Comparison of ENCODE assay signal across 11 cellular contexts in the genomic region with DNA sequence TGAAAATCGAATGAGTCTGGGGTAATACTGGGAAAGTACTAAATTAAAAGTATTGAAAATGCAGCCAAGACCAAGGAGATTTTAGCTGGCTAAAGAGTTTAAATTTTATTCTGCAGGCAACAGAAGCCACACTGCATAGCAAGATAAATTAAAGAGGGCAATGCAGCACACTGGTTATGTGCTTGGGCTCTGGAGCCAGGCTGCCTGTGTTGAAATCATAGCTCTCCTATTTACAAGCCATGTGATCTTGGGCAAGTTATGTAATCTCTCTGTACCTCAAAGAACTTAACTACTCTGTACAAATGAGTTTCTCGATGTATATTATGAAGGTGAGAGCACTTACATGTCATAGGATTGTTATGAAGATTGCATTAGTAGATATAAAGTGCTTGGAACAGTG. TPM values are rescaled to one million over a fixed set of nuclear protein-coding genes. Genes with fewer than 3 reads are reported as not detected.
A peak's percentile ranks its signal among the peaks of the same experiment; 100 is the strongest.
DNase-seq lines count a peak whose midpoint lies in the region; ATAC-seq and TF ChIP-seq lines count a peak whose summit lies in the region.
"Had no signal": no experiment of that assay in that cellular context is flagged by ENCODE, and none has a peak within 500 bp of the region (broad histone marks: within the 10 kb centered on the region; RNA-seq: fewer than 3 reads in every experiment).

No MANE protein-coding gene starts in this region.

- intact Hi-C loops in left colon (cut with DNase I, micrococcal nuclease): no loop called here

- POLR2A ChIA-PET in activated CD4-positive, alpha-beta T cell treated with anti-CD3 and anti-CD28 coated beads, Interleukin-2, amount 10 ng/mL, durations not matched to agents 7 days and 5 days (lab: Charles Lee): no interaction called here

- H3K9me3 Mint-ChIP-seq in activated CD4-positive, alpha-beta T cell treated with anti-CD3 and anti-CD28 coated beads, Interleukin-2, amount 10 ng/mL, durations not matched to agents 7 days and 5 days: no peaks in the 10 kb centered on the region
- H3K9me3 Mint-ChIP-seq: activated naive CD4-positive, alpha-beta T cell treated with anti-CD3 and anti-CD28 coated beads, Interleukin-2, amount 50 U/mL, for 24 hours had no signal

- H3K4me1 ChIP-seq in subcutaneous abdominal adipose tissue (ENCODE audit: control insufficient read depth in 5 of 5, insufficient read depth in 5 of 5, low read length in 5 of 5): peaks cover 0 to 52% (median 48%) of the 10 kb centered on the region in 5 donors

- H3K27me3 Mint-ChIP-seq in activated CD4-positive, alpha-beta T cell treated with anti-CD3 and anti-CD28 coated beads, Interleukin-2, amount 10 ng/mL, durations not matched to agents 7 days and 5 days: no peaks in the 10 kb centered on the region
- H3K27me3 Mint-ChIP-seq: activated CD4-positive, alpha-beta T cell treated with anti-CD3 and anti-CD28 coated beads, Interleukin-2, amount 10 ng/mL, durations not matched to agents 24 days and 14 days; activated naive CD4-positive, alpha-beta T cell treated with anti-CD3 and anti-CD28 coated beads, Interleukin-2, amount 50 U/mL, for 24 hours had no signal

- H3K36me3 ChIP-seq in subcutaneous abdominal adipose tissue (ENCODE audit: control insufficient read depth in 5 of 5, insufficient read depth in 5 of 5, low read length in 5 of 5): peaks cover 0 to 3% (median 0%) of the 10 kb centered on the region in 5 donors
- H3K36me3 ChIP-seq: ovary had no signal

- CTCF ChIA-PET in activated CD4-positive, alpha-beta T cell treated with anti-CD3 and anti-CD28 coated beads, Interleukin-2, amount 10 ng/mL, durations not matched to agents 7 days and 5 days (lab: Charles Lee): interaction anchor here (1.5 kb wide), 1 partner anchor 8 kb away, joined by 7 read pairs; no protein-coding TSS in a partner anchor

- peak; percentile 58 for ATAC-seq in left colon

- peak; percentile 24 for DNase-seq in NCI-H526 treated with DMSO at 0.1 percent for 48 hours (lab: John Stamatoyannopoulos, UW)
- DNase-seq in cardiac fibroblast (ENCODE audit: low read depth in 2 of 2): peak; percentile 50 to 56
- no peak for DNase-seq in left colon
- DNase-seq in NCI-H1048 (lab: John Stamatoyannopoulos, UW): no peak
- DNase-seq in DMS79 (lab: John Stamatoyannopoulos, UW): no peak
- no peak for DNase-seq in activated CD4-positive, alpha-beta T cell treated with anti-CD3 and anti-CD28 coated beads, Interleukin-2, amount 10 ng/mL, durations not matched to agents 7 days and 5 days
- DNase-seq: activated CD4-positive, alpha-beta T cell treated with anti-CD3 and anti-CD28 coated beads, Interleukin-2, amount 10 ng/mL, durations not matched to agents 24 days and 14 days had no signal

- H3K9ac ChIP-seq in subcutaneous abdominal adipose tissue (ENCODE audit: low read length in 5 of 5): no peak overlapping the region

- no peak overlapping the region for H3K27ac Mint-ChIP-seq in activated CD4-positive, alpha-beta T cell treated with anti-CD3 and anti-CD28 coated beads, Interleukin-2, amount 10 ng/mL, durations not matched to agents 7 days and 5 days
- H3K27ac Mint-ChIP-seq: activated CD4-positive, alpha-beta T cell treated with anti-CD3 and anti-CD28 coated beads, Interleukin-2, amount 10 ng/mL, durations not matched to agents 24 days and 14 days; activated naive CD4-positive, alpha-beta T cell treated with anti-CD3 and anti-CD28 coated beads, Interleukin-2, amount 50 U/mL, for 24 hours had no signal

- H3K4me3 Mint-ChIP-seq in activated CD4-positive, alpha-beta T cell treated with anti-CD3 and anti-CD28 coated beads, Interleukin-2, amount 10 ng/mL, durations not matched to agents 7 days and 5 days: no peak overlapping the region
- H3K4me3 Mint-ChIP-seq: activated CD4-positive, alpha-beta T cell treated with anti-CD3 and anti-CD28 coated beads, Interleukin-2, amount 10 ng/mL, durations not matched to agents 24 days and 14 days; activated naive CD4-positive, alpha-beta T cell treated with anti-CD3 and anti-CD28 coated beads, Interleukin-2, amount 50 U/mL, for 24 hours had no signal

- no peak for TF ChIP-seq CTCF in cardiac fibroblast (IDR thresholded peaks at IDR 0.05; ENCODE audit: low read depth, low read length)

- H3K4me3 ChIP-seq in cardiac fibroblast (replicated peaks in 1 of 2; ENCODE audit: low read depth in 2 of 2, low read length in 2 of 2): no peak overlapping the region
- peak overlapping the region in 1 of 5 donors; percentile 31 for H3K4me3 ChIP-seq in subcutaneous abdominal adipose tissue (ENCODE audit: low read depth in 1 of 5, low read length in 5 of 5)
- H3K4me3 ChIP-seq: ovary, SK-N-MC had no signal

- peaks cover 9% of the 10 kb centered on the region for H3K4me1 Mint-ChIP-seq in activated CD4-positive, alpha-beta T cell treated with anti-CD3 and anti-CD28 coated beads, Interleukin-2, amount 10 ng/mL, durations not matched to agents 7 days and 5 days

- no peaks in the 10 kb centered on the region for H3K9me3 ChIP-seq in subcutaneous abdominal adipose tissue (ENCODE audit: control insufficient read depth in 5 of 5, low read length in 5 of 5)
- H3K9me3 ChIP-seq: ovary had no signal

- peaks cover 6% of the 10 kb centered on the region for H3K36me3 Mint-ChIP-seq in activated CD4-positive, alpha-beta T cell treated with anti-CD3 and anti-CD28 coated beads, Interleukin-2, amount 10 ng/mL, durations not matched to agents 7 days and 5 days (ENCODE audit: low read depth)

- H3K27me3 ChIP-seq in subcutaneous abdominal adipose tissue (ENCODE audit: control insufficient read depth in 5 of 5, insufficient read depth in 4 of 5, low read length in 5 of 5): no peaks in the 10 kb centered on the region
- H3K27me3 ChIP-seq: ovary had no signal

- peak overlapping the region; percentile 28 for H3K27ac ChIP-seq in subcutaneous abdominal adipose tissue (ENCODE audit: low read depth, low read length)
- H3K27ac ChIP-seq: ovary, SK-N-MC had no signal

RNA-seq across cellular contexts. Expression of gene SLC25A13, which starts 9.9 kb away (rescaled TPM):
- total RNA-seq in left colon: 10 to 100 TPM; 42.4 to 73.3 TPM
- total RNA-seq in activated CD4-positive, alpha-beta T cell treated with anti-CD3 and anti-CD28 coated beads, Interleukin-2, amount 10 ng/mL, durations not matched to agents 7 days and 5 days: 1 to 10 TPM; 7.4 to 8.8 TPM

Comparison
In these comparisons a context has a peak if more than half of its experiments do, and no peak if none do; other contexts are left out.
1. DNase-seq: peak in NCI-H526 treated with DMSO at 0.1 percent for 48 hours (single experiment) and cardiac fibroblast (2 of 2); none in left colon (0 of 2), NCI-H1048 (single experiment), DMS79 (single experiment) and activated CD4-positive, alpha-beta T cell treated with anti-CD3 and anti-CD28 coated beads, Interleukin-2, amount 10 ng/mL, durations not matched to agents 7 days and 5 days (single experiment).
2. RNA of gene SLC25A13, which starts 9.9 kb away (total RNA-seq): 42.4 to 73.3 TPM in left colon; 7.4 to 8.8 TPM in activated CD4-positive, alpha-beta T cell treated with anti-CD3 and anti-CD28 coated beads, Interleukin-2, amount 10 ng/mL, durations not matched to agents 7 days and 5 days; every median in the first group is over 4 times any median in the second.